In the genomic region with DNA sequence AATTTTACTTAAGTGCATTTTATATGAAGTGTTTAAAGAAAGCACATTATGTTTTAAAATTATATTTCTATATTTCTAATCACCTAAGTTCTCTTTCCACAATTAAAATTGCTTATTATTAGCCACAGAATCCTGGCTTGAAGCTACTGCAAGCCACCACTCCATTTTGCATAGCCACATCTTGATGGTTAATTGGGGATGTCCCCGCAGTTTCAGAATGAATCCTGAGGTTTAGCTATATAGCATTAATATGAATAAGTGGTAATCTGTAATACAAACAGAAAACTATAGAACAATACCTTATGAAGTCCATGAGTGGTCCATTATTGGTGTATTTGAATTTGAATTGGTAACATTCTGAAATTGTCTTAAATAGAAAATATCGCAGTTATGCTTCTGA, we compare ENCODE assay signal across 1 cellular context.
A peak's percentile ranks its signal among the peaks of the same experiment; 100 is the strongest.
TF ChIP-seq lines count a peak whose summit lies in the region.

No MANE protein-coding gene starts in this region.

TF ChIP-seq in GM12878, 131 proteins besides CTCF, POLR2A, EP300 and RAD21 (continues in another document):
- TF ChIP-seq POU2F2 (IDR thresholded peaks at IDR 0.05; ENCODE audit: borderline replicate concordance, low read depth, low read length): peak; percentile 91
- no peak for TF ChIP-seq ZNF384 (IDR thresholded peaks at IDR 0.05; ENCODE audit: borderline replicate concordance, low read depth, low read length)
- TF ChIP-seq STAT1 (conservative IDR thresholded peaks at IDR 0.05): no peak
- no peak for TF ChIP-seq TCF3 (IDR thresholded peaks at IDR 0.05; ENCODE audit: borderline replicate concordance, insufficient read depth, low read depth, low read length)
- no peak for TF ChIP-seq TCF7 (IDR thresholded peaks at IDR 0.05; ENCODE audit: borderline replicate concordance)
- TF ChIP-seq, protein P1, sequence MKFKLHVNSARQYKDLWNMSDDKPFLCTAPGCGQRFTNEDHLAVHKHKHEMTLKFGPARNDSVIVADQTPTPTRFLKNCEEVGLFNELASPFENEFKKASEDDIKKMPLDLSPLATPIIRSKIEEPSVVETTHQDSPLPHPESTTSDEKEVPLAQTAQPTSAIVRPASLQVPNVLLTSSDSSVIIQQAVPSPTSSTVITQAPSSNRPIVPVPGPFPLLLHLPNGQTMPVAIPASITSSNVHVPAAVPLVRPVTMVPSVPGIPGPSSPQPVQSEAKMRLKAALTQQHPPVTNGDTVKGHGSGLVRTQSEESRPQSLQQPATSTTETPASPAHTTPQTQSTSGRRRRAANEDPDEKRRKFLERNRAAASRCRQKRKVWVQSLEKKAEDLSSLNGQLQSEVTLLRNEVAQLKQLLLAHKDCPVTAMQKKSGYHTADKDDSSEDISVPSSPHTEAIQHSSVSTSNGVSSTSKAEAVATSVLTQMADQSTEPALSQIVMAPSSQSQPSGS (IDR thresholded peaks at IDR 0.05; ENCODE audit: low read length): 0 out of 2 replicates have a peak, but pooled peaks have one; percentile 16
- TF ChIP-seq PML (IDR thresholded peaks at IDR 0.05; ENCODE audit: low read length): no peak
- TF ChIP-seq MXI1 (IDR thresholded peaks at IDR 0.05; ENCODE audit: low read depth, low read length): no peak
- TF ChIP-seq JUNB (IDR thresholded peaks at IDR 0.05): peak; percentile 86
- TF ChIP-seq MEF2A (IDR thresholded peaks at IDR 0.05; ENCODE audit: insufficient read depth, low read depth, low read length): 0 out of 2 replicates have a peak, but pooled peaks have one; percentile 31
- TF ChIP-seq FOXM1 (IDR thresholded peaks at IDR 0.05; ENCODE audit: low read depth, low read length): no peak
- TF ChIP-seq BMI1 (IDR thresholded peaks at IDR 0.05; ENCODE audit: borderline replicate concordance): peak; percentile 12; the same call in 1 of the 2 replicates
- TF ChIP-seq IRF4 (IDR thresholded peaks at IDR 0.05; ENCODE audit: low read depth, low read length): peak; percentile 67
- 0 out of 2 replicates have a peak, but pooled peaks have one; percentile 29 for TF ChIP-seq PAX5 (IDR thresholded peaks at IDR 0.05; ENCODE audit: borderline replicate concordance, low read depth, low read length)
- TF ChIP-seq HDGF (IDR thresholded peaks at IDR 0.05): no peak
- TF ChIP-seq BHLHE40 (IDR thresholded peaks at IDR 0.05; ENCODE audit: borderline replicate concordance in 1 of 2, low read depth in 2 of 2, low read length in 1 of 2): no peak
- TF ChIP-seq, protein P2, sequence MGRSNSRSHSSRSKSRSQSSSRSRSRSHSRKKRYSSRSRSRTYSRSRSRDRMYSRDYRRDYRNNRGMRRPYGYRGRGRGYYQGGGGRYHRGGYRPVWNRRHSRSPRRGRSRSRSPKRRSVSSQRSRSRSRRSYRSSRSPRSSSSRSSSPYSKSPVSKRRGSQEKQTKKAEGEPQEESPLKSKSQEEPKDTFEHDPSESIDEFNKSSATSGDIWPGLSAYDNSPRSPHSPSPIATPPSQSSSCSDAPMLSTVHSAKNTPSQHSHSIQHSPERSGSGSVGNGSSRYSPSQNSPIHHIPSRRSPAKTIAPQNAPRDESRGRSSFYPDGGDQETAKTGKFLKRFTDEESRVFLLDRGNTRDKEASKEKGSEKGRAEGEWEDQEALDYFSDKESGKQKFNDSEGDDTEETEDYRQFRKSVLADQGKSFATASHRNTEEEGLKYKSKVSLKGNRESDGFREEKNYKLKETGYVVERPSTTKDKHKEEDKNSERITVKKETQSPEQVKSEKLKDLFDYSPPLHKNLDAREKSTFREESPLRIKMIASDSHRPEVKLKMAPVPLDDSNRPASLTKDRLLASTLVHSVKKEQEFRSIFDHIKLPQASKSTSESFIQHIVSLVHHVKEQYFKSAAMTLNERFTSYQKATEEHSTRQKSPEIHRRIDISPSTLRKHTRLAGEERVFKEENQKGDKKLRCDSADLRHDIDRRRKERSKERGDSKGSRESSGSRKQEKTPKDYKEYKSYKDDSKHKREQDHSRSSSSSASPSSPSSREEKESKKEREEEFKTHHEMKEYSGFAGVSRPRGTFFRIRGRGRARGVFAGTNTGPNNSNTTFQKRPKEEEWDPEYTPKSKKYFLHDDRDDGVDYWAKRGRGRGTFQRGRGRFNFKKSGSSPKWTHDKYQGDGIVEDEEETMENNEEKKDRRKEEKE (IDR thresholded peaks at IDR 0.05): no peak
- no peak for TF ChIP-seq NRF1 (conservative IDR thresholded peaks at IDR 0.05; ENCODE audit: low read depth, low read length)
- TF ChIP-seq, protein P3, sequence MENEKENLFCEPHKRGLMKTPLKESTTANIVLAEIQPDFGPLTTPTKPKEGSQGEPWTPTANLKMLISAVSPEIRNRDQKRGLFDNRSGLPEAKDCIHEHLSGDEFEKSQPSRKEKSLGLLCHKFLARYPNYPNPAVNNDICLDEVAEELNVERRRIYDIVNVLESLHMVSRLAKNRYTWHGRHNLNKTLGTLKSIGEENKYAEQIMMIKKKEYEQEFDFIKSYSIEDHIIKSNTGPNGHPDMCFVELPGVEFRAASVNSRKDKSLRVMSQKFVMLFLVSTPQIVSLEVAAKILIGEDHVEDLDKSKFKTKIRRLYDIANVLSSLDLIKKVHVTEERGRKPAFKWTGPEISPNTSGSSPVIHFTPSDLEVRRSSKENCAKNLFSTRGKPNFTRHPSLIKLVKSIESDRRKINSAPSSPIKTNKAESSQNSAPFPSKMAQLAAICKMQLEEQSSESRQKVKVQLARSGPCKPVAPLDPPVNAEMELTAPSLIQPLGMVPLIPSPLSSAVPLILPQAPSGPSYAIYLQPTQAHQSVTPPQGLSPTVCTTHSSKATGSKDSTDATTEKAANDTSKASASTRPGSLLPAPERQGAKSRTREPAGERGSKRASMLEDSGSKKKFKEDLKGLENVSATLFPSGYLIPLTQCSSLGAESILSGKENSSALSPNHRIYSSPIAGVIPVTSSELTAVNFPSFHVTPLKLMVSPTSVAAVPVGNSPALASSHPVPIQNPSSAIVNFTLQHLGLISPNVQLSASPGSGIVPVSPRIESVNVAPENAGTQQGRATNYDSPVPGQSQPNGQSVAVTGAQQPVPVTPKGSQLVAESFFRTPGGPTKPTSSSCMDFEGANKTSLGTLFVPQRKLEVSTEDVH (IDR thresholded peaks at IDR 0.05; ENCODE audit: low read depth, partially characterized antibody): no peak
- TF ChIP-seq CHD4 (IDR thresholded peaks at IDR 0.05): no peak
- TF ChIP-seq, protein P4, sequence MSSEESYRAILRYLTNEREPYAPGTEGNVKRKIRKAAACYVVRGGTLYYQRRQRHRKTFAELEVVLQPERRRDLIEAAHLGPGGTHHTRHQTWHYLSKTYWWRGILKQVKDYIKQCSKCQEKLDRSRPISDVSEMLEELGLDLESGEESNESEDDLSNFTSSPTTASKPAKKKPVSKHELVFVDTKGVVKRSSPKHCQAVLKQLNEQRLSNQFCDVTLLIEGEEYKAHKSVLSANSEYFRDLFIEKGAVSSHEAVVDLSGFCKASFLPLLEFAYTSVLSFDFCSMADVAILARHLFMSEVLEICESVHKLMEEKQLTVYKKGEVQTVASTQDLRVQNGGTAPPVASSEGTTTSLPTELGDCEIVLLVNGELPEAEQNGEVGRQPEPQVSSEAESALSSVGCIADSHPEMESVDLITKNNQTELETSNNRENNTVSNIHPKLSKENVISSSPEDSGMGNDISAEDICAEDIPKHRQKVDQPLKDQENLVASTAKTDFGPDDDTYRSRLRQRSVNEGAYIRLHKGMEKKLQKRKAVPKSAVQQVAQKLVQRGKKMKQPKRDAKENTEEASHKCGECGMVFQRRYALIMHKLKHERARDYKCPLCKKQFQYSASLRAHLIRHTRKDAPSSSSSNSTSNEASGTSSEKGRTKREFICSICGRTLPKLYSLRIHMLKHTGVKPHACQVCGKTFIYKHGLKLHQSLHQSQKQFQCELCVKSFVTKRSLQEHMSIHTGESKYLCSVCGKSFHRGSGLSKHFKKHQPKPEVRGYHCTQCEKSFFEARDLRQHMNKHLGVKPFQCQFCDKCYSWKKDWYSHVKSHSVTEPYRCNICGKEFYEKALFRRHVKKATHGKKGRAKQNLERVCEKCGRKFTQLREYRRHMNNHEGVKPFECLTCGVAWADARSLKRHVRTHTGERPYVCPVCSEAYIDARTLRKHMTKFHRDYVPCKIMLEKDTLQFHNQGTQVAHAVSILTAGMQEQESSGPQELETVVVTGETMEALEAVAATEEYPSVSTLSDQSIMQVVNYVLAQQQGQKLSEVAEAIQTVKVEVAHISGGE (CRISPR knock-in tag; IDR thresholded peaks at IDR 0.05): no peak
- TF ChIP-seq RCOR1 (conservative IDR thresholded peaks at IDR 0.05; ENCODE audit: low read depth, low read length): no peak
- TF ChIP-seq LARP7 (IDR thresholded peaks at IDR 0.05): no peak
- no peak for TF ChIP-seq KLF5 (IDR thresholded peaks at IDR 0.05; ENCODE audit: partially characterized antibody)
- no peak for TF ChIP-seq SIN3A (IDR thresholded peaks at IDR 0.05; ENCODE audit: low read depth, low read length)
- TF ChIP-seq CBX5 (IDR thresholded peaks at IDR 0.05; ENCODE audit: low read depth): no peak
- TF ChIP-seq ZZZ3 (IDR thresholded peaks at IDR 0.05; ENCODE audit: control insufficient read depth, insufficient read length, low read depth): no peak
- TF ChIP-seq ATF7 (IDR thresholded peaks at IDR 0.05; ENCODE audit: low read depth): 0 out of 2 replicates have a peak, but pooled peaks have one; percentile 33
- peak; percentile 93 for TF ChIP-seq RUNX3 (IDR thresholded peaks at IDR 0.05; ENCODE audit: low read length)
- TF ChIP-seq KDM1A (IDR thresholded peaks at IDR 0.05; ENCODE audit: borderline replicate concordance): no peak
- no peak for TF ChIP-seq SRF (IDR thresholded peaks at IDR 0.05; ENCODE audit: low read depth in 2 of 2, low read length in 2 of 2)
- TF ChIP-seq, protein P5, sequence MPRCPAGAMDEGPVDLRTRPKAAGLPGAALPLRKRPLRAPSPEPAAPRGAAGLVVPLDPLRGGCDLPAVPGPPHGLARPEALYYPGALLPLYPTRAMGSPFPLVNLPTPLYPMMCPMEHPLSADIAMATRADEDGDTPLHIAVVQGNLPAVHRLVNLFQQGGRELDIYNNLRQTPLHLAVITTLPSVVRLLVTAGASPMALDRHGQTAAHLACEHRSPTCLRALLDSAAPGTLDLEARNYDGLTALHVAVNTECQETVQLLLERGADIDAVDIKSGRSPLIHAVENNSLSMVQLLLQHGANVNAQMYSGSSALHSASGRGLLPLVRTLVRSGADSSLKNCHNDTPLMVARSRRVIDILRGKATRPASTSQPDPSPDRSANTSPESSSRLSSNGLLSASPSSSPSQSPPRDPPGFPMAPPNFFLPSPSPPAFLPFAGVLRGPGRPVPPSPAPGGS (IDR thresholded peaks at IDR 0.05; ENCODE audit: borderline replicate concordance, insufficient read depth, low read depth, low read length, poor library complexity, severe bottlenecking): peak; percentile 85
- no peak for TF ChIP-seq HCFC1 (IDR thresholded peaks at IDR 0.05; ENCODE audit: low read length)
- TF ChIP-seq, protein P6, sequence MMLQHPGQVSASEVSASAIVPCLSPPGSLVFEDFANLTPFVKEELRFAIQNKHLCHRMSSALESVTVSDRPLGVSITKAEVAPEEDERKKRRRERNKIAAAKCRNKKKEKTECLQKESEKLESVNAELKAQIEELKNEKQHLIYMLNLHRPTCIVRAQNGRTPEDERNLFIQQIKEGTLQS (IDR thresholded peaks at IDR 0.05; ENCODE audit: borderline replicate concordance, extremely low read depth, low read depth, low read length): no peak
- TF ChIP-seq BCL11A (IDR thresholded peaks at IDR 0.05; ENCODE audit: low read depth, low read length): peak; percentile 68
- no peak for TF ChIP-seq ZBED1 (IDR thresholded peaks at IDR 0.05; ENCODE audit: borderline replicate concordance)
- TF ChIP-seq ZNF217 (IDR thresholded peaks at IDR 0.05): no peak
- TF ChIP-seq WRNIP1 (IDR thresholded peaks at IDR 0.05; ENCODE audit: borderline replicate concordance, low read depth, low read length): no peak
- no peak for TF ChIP-seq GATAD2B (conservative IDR thresholded peaks at IDR 0.05; ENCODE audit: low read depth)
- TF ChIP-seq TBL1XR1 (IDR thresholded peaks at IDR 0.05; ENCODE audit: low read depth, low read length): 0 out of 2 replicates have a peak, but pooled peaks have one; percentile 52
- TF ChIP-seq NFIC (IDR thresholded peaks at IDR 0.05; ENCODE audit: low read depth, low read length): peak; percentile 41; the same call in 1 of the 2 replicates
- TF ChIP-seq, protein P7, sequence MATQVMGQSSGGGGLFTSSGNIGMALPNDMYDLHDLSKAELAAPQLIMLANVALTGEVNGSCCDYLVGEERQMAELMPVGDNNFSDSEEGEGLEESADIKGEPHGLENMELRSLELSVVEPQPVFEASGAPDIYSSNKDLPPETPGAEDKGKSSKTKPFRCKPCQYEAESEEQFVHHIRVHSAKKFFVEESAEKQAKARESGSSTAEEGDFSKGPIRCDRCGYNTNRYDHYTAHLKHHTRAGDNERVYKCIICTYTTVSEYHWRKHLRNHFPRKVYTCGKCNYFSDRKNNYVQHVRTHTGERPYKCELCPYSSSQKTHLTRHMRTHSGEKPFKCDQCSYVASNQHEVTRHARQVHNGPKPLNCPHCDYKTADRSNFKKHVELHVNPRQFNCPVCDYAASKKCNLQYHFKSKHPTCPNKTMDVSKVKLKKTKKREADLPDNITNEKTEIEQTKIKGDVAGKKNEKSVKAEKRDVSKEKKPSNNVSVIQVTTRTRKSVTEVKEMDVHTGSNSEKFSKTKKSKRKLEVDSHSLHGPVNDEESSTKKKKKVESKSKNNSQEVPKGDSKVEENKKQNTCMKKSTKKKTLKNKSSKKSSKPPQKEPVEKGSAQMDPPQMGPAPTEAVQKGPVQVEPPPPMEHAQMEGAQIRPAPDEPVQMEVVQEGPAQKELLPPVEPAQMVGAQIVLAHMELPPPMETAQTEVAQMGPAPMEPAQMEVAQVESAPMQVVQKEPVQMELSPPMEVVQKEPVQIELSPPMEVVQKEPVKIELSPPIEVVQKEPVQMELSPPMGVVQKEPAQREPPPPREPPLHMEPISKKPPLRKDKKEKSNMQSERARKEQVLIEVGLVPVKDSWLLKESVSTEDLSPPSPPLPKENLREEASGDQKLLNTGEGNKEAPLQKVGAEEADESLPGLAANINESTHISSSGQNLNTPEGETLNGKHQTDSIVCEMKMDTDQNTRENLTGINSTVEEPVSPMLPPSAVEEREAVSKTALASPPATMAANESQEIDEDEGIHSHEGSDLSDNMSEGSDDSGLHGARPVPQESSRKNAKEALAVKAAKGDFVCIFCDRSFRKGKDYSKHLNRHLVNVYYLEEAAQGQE (IDR thresholded peaks at IDR 0.05; ENCODE audit: low read depth, low read length): no peak
- TF ChIP-seq YY1 (IDR thresholded peaks at IDR 0.05; ENCODE audit: low read depth, low read length): 0 out of 2 replicates have a peak, but pooled peaks have one; percentile 26
- no peak for TF ChIP-seq ZNF24 (IDR thresholded peaks at IDR 0.05)
- no peak for TF ChIP-seq SIX5 (IDR thresholded peaks at IDR 0.05; ENCODE audit: low read depth, low read length, severe bottlenecking)
- TF ChIP-seq, protein P8, sequence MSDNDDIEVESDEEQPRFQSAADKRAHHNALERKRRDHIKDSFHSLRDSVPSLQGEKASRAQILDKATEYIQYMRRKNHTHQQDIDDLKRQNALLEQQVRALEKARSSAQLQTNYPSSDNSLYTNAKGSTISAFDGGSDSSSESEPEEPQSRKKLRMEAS (IDR thresholded peaks at IDR 0.05; ENCODE audit: low read depth, low read length): no peak
